ENCODE assay signal across 17 cellular contexts in the genomic region with DNA sequence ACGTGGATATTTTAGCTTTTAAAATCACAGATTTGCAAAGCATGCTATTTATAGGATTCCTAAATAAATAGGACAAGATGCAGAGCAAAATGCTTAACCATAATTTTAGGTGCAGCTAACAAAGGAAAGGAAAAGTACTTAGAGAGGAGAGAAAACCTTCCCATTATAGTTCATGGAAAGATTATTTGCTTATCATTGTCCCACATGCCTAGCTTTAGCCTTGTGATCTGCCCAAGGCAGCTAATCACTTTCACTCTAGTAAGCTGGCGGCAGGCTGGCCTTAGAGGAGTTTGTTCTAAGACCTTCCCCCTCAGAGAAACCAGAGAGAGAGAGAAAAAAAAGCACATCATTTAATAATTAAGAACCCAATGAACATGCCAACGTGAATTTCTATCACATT.
DNase-seq lines count a peak whose midpoint lies in the region; ATAC-seq, FAIRE-seq and TF ChIP-seq lines count a peak whose summit lies in the region.
"Had no signal": no experiment of that assay in that cellular context is flagged by ENCODE, and none has a peak within 500 bp of the region (broad histone marks: within the 10 kb centered on the region; RNA-seq: fewer than 3 reads in every experiment).

No MANE protein-coding gene starts in this region.

- no peaks in the 10 kb centered on the region for H3K9me1 ChIP-seq in K562 (ENCODE audit: control insufficient read depth, insufficient read depth, low read length)

- no peak for TF ChIP-seq RAD21 in K562 (CRISPR knock-in tag; conservative IDR thresholded peaks at IDR 0.05 in 1 of 2, IDR thresholded peaks at IDR 0.05 in 1 of 2)

- intact Hi-C loops in heart left ventricle (cut with DNase I) (loop anchor here in 1 of 10 donors (10.0 kb wide), 1 partner anchor 277 kb away; a partner anchor contains a TSS), K562 (cut with micrococcal nuclease) (no loop called here)

- TF ChIP-seq EP300 in K562 (IDR thresholded peaks at IDR 0.05; ENCODE audit: low read length) = peak; percentile 57; the same call in 1 of the 2 replicates

- H3K4me3 ChIP-seq in heart left ventricle = no peak overlapping the region
- H3K4me3 ChIP-seq in right atrium auricular region = no peak overlapping the region
- no peak overlapping the region for H3K4me3 ChIP-seq in K562
- no peak overlapping the region for H3K4me3 ChIP-seq in smooth muscle cell
- H3K4me3 ChIP-seq: HAP-1, MG63, SK-N-MC had no signal

- H3K79me2 ChIP-seq in K562 (ENCODE audit: control insufficient read depth, insufficient read depth, low read length) (no peaks in the 10 kb centered on the region), smooth muscle cell (ENCODE audit: low read depth) (no peaks in the 10 kb centered on the region)

- DNase-seq in heart left ventricle (peak in 1 of 5 donors; percentile 53), right atrium auricular region (ENCODE audit: low spot score) (no peak), HUDEP-2 (lab: John Stamatoyannopoulos, UW; ENCODE audit: unreplicated experiment in 76 of 76) (peak in 45 of 76 experiments; percentile 0 to 39 (median 21)), K562 (ENCODE audit: extremely low read depth in 1 of 4, low spot score in 3 of 4) (peak in 3 of 4 experiments; percentile 15 to 87 (median 66)), smooth muscle cell (lab: John Stamatoyannopoulos, UW; ENCODE audit: unreplicated experiment) (no peak), DMS 273 treated with DMSO at 0.1 percent for 48 hours (lab: John Stamatoyannopoulos, UW) (no peak)
- DNase-seq: CD4-positive, alpha-beta T cell; EL; MG63; NCI-H1092 treated with DMSO at 0.1 percent for 48 hours; NCI-H187 treated with DMSO at 0.1 percent for 48 hours; NCI-H524; NK-92 treated with Interleukin-12 subunit alpha and Interleukin-12 subunit beta, amount 100 ng/mL, for 24 hours had no signal

- H3K9me3 ChIP-seq in heart left ventricle (no peaks in the 10 kb centered on the region), right atrium auricular region (no peaks in the 10 kb centered on the region), K562 (replicated peaks; ENCODE audit: control insufficient read depth, insufficient read depth, low read depth, low read length) (no peaks in the 10 kb centered on the region), smooth muscle cell (replicated peaks; ENCODE audit: low read depth) (no peaks in the 10 kb centered on the region)
- H3K9me3 ChIP-seq: HAP-1, MG63 had no signal

- H2AFZ ChIP-seq in K562 (ENCODE audit: low read depth, low read length) = peak overlapping the region; percentile 57
- H2AFZ ChIP-seq in smooth muscle cell (ENCODE audit: low read depth) = peak overlapping the region; percentile 76

- CTCF ChIA-PET in K562 (lab: Yijun Ruan, JAX; ENCODE audit: low intra/inter-chr PET ratio) = no interaction called here

- no TSS peak for BruUV-seq in K562 (replicated peaks; lab: Mats Ljungman, UMichigan)

- H3K4me2 ChIP-seq in K562 (ENCODE audit: insufficient read depth, low read length) (peak overlapping the region; percentile 27; the same call in 1 of the 2 replicates), smooth muscle cell (peak overlapping the region; percentile 64)

- in situ Hi-C loops in K562 (cut with MboI) = no loop called here

- H3K36me3 ChIP-seq in heart left ventricle (no peaks in the 10 kb centered on the region), right atrium auricular region (no peaks in the 10 kb centered on the region), K562 (ENCODE audit: control insufficient read depth, insufficient read depth, low read length) (no peaks in the 10 kb centered on the region), smooth muscle cell (ENCODE audit: low read depth) (no peaks in the 10 kb centered on the region)
- H3K36me3 ChIP-seq: HAP-1, MG63 had no signal

- TF ChIP-seq POLR2A in heart left ventricle (IDR thresholded peaks at IDR 0.05) (no peak), K562 (conservative IDR thresholded peaks at IDR 0.05) (no peak)

- FAIRE-seq in K562 (lab: Jason Lieb, UNC) = peak; percentile 92
- FAIRE-seq: HepG2 had no signal

- ATAC-seq in heart left ventricle (peak in 3 of 4 donors; percentile 68 to 78 (median 76)), K562 (peak; percentile 82), GM21381 (IDR thresholded peaks at IDR 0.05; ENCODE audit: unreplicated experiment) (no peak)
- ATAC-seq: HepG2 had no signal

- 44 to 52% (median 46%) methylated on average over 3 of the region's 3 CpGs for WGBS in heart left ventricle, 4 donors
- 0% methylated on average over 3 of the region's 3 CpGs for WGBS in K562 (ENCODE audit: insufficient coverage, low coverage, missing lambda C conversion rate)
- 46% methylated on average over 3 of the region's 3 CpGs for WGBS in smooth muscle cell (ENCODE audit: low lambda C conversion rate)

- H4K20me1 ChIP-seq in K562 (replicated peaks; ENCODE audit: control insufficient read depth, insufficient read depth, low read length) (no peaks in the 10 kb centered on the region), smooth muscle cell (ENCODE audit: low read depth) (no peaks in the 10 kb centered on the region)

- no peaks in the 10 kb centered on the region for H3K27me3 ChIP-seq in heart left ventricle
- no peaks in the 10 kb centered on the region for H3K27me3 ChIP-seq in right atrium auricular region
- H3K27me3 ChIP-seq in K562 (ENCODE audit: control insufficient read depth in 2 of 2, insufficient read depth in 2 of 2, low read length in 2 of 2) = no peaks in the 10 kb centered on the region
- no peaks in the 10 kb centered on the region for H3K27me3 ChIP-seq in smooth muscle cell (ENCODE audit: low read depth)
- H3K27me3 ChIP-seq: MG63 had no signal

- H3K9ac ChIP-seq in K562 (ENCODE audit: insufficient read depth in 1 of 2, low read depth in 2 of 2, low read length in 2 of 2) (peak overlapping the region in 1 of 2 experiments; percentile 35; a peak in 1 of 4 replicates), smooth muscle cell (ENCODE audit: low read depth) (no peak overlapping the region)

- TF ChIP-seq CTCF in heart left ventricle (IDR thresholded peaks at IDR 0.05) (no peak), right atrium auricular region (IDR thresholded peaks at IDR 0.05) (no peak), K562 (IDR thresholded peaks at IDR 0.05 in 2 of 3, conservative IDR thresholded peaks at IDR 0.05 in 1 of 3; ENCODE audit: insufficient read depth in 2 of 3, low read depth in 1 of 3, low read length in 3 of 3) (no peak), smooth muscle cell (IDR thresholded peaks at IDR 0.05; ENCODE audit: borderline replicate concordance, insufficient read depth, poor library complexity, severe bottlenecking) (no peak)

- H3K4me1 ChIP-seq in heart left ventricle = peaks cover 0 to 4% (median 0%) of the 10 kb centered on the region in 12 donors
- H3K4me1 ChIP-seq in right atrium auricular region = no peaks in the 10 kb centered on the region
- peaks cover 0 to 26% of the 10 kb centered on the region in 2 experiments; a peak in 3 of 5 replicates for H3K4me1 ChIP-seq in K562 (replicated peaks in 1 of 2; ENCODE audit: control insufficient read depth in 2 of 2, insufficient read depth in 2 of 2, low read length in 2 of 2)
- H3K4me1 ChIP-seq in smooth muscle cell (ENCODE audit: low read depth) = peaks cover 9% of the 10 kb centered on the region

- H3K27ac ChIP-seq in heart left ventricle (peak overlapping the region in 3 of 12 donors; percentile 23 to 50 (median 47)), right atrium auricular region (no peak overlapping the region), K562 (ENCODE audit: extremely low read depth, low read depth, low read length) (no peak overlapping the region), smooth muscle cell (ENCODE audit: low read depth) (no peak overlapping the region)
- H3K27ac ChIP-seq: SK-N-MC had no signal

- POLR2A ChIA-PET in K562 (lab: Yijun Ruan, JAX) = interaction anchor here (1.0 to 1.3 kb wide), 2 partner anchors 10 to 12 kb away, joined by 3 to 4 read pairs; no protein-coding TSS in a partner anchor

- H3F3A ChIP-seq in smooth muscle cell (ENCODE audit: low read depth) = no peaks in the 10 kb centered on the region

TF ChIP-seq in K562, 482 proteins besides CTCF, POLR2A, EP300 and RAD21 (continues in another document):
- no peak for TF ChIP-seq HNRNPK (IDR thresholded peaks at IDR 0.05; ENCODE audit: low read depth, low read length, poor library complexity, severe bottlenecking)
- TF ChIP-seq ARID1B (IDR thresholded peaks at IDR 0.05) = peak; percentile 84
- 0 out of 2 replicates have a peak, but pooled peaks have one; percentile 11 for TF ChIP-seq CXXC5 (CRISPR knock-in tag; IDR thresholded peaks at IDR 0.05)
- TF ChIP-seq ZNF778 (CRISPR knock-in tag; IDR thresholded peaks at IDR 0.05) = no peak
- peak; percentile 8 for TF ChIP-seq DACH1 (IDR thresholded peaks at IDR 0.05; ENCODE audit: partially characterized antibody)
- no peak for TF ChIP-seq CBX8 (IDR thresholded peaks at IDR 0.05; ENCODE audit: borderline replicate concordance, extremely low read depth, low read depth, low read length, poor library complexity, severe bottlenecking)
- TF ChIP-seq, protein P1, sequence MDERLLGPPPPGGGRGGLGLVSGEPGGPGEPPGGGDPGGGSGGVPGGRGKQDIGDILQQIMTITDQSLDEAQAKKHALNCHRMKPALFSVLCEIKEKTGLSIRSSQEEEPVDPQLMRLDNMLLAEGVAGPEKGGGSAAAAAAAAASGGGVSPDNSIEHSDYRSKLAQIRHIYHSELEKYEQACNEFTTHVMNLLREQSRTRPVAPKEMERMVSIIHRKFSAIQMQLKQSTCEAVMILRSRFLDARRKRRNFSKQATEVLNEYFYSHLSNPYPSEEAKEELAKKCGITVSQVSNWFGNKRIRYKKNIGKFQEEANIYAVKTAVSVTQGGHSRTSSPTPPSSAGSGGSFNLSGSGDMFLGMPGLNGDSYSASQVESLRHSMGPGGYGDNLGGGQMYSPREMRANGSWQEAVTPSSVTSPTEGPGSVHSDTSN (CRISPR knock-in tag; IDR thresholded peaks at IDR 0.05; ENCODE audit: low read depth) = no peak
- TF ChIP-seq, protein P1 (tag; conservative IDR thresholded peaks at IDR 0.05; ENCODE audit: low read depth) = 0 out of 2 replicates have a peak, but pooled peaks have one; percentile 13
- TF ChIP-seq TAL1 (IDR thresholded peaks at IDR 0.05) = peak; percentile 67
- TF ChIP-seq KLF6 (CRISPR knock-in tag; IDR thresholded peaks at IDR 0.05; ENCODE audit: borderline replicate concordance) = no peak
- TF ChIP-seq HDAC1 (IDR thresholded peaks at IDR 0.05) = 0 out of 4 replicates have a peak, but pooled peaks of 1 of the 2 experiments have one; percentile 38
- no peak for TF ChIP-seq ZNF717 (CRISPR knock-in tag; IDR thresholded peaks at IDR 0.05)

Comparison
In these comparisons a context has a peak if more than half of its experiments do, and no peak if none do; other contexts are left out.
1. DNase-seq: peak in HUDEP-2 (45 of 76) and K562 (3 of 4); none in right atrium auricular region (single experiment), smooth muscle cell (single experiment) and DMS 273 treated with DMSO at 0.1 percent for 48 hours (single experiment).